ENCODE assay signal across 9 cellular contexts in genomic region chr19:6062274-6062673, GRCh38. TPM values are rescaled to one million over a fixed set of nuclear protein-coding genes. Genes with fewer than 3 reads are reported as not detected.
DNase-seq lines count a peak whose midpoint lies in the region; ATAC-seq and TF ChIP-seq lines count a peak whose summit lies in the region.
"Had no signal": no experiment of that assay in that cellular context is flagged by ENCODE, and none has a peak within 500 bp of the region (broad histone marks: within the 10 kb centered on the region; RNA-seq: fewer than 3 reads in every experiment).

No MANE protein-coding gene starts in this region.

- H3K9me3 ChIP-seq in gastrocnemius medialis (no peaks in the 10 kb centered on the region), SJCRH30 (replicated peaks) (no peaks in the 10 kb centered on the region)

- peak; percentile 89 to 93 for DNase-seq in HL-60 (ENCODE audit: low read depth in 1 of 2, low spot score in 1 of 2)
- peak; percentile 77 for DNase-seq in activated CD8-positive, alpha-beta memory T cell treated with anti-CD3 and anti-CD28 coated beads for 24 hours
- peak; percentile 40 for DNase-seq in fibroblast of pulmonary artery (ENCODE audit: low read depth)
- no peak for DNase-seq in gastrocnemius medialis
- DNase-seq in OCI-M1 (lab: John Stamatoyannopoulos, UW) = no peak
- no peak for DNase-seq in SJCRH30
- DNase-seq in NCI-H510A treated with DMSO at 0.1 percent for 48 hours (lab: John Stamatoyannopoulos, UW) = no peak
- no peak for DNase-seq in HUDEP-2 (lab: John Stamatoyannopoulos, UW; ENCODE audit: unreplicated experiment in 76 of 76)
- DNase-seq: brain microvascular endothelial cell had no signal

- H3K4me3 ChIP-seq in HL-60 (replicated peaks; ENCODE audit: insufficient read depth, low read length) (no peak overlapping the region), fibroblast of pulmonary artery (replicated peaks; ENCODE audit: low read depth, low read length) (no peak overlapping the region), gastrocnemius medialis (no peak overlapping the region), SJCRH30 (no peak overlapping the region)

- no peak for ATAC-seq in gastrocnemius medialis

- H3K27me3 ChIP-seq in HL-60 (ENCODE audit: insufficient read depth, poor library complexity, severe bottlenecking) = no peaks in the 10 kb centered on the region
- peaks cover 0 to 3% (median 0%) of the 10 kb centered on the region in 3 donors for H3K27me3 ChIP-seq in gastrocnemius medialis
- no peaks in the 10 kb centered on the region for H3K27me3 ChIP-seq in SJCRH30
- H3K27me3 ChIP-seq: brain microvascular endothelial cell had no signal

- intact Hi-C loops in gastrocnemius medialis (cut with DNase I; ENCODE audit: low total_unique reads) = no loop called here

- peak in 1 of 2 donors; percentile 13 for TF ChIP-seq POLR2A in gastrocnemius medialis (IDR thresholded peaks at IDR 0.05)

- H3K36me3 ChIP-seq in gastrocnemius medialis = no peaks in the 10 kb centered on the region
- H3K36me3 ChIP-seq in SJCRH30 = no peaks in the 10 kb centered on the region
- H3K36me3 ChIP-seq: brain microvascular endothelial cell had no signal

- H3K27ac ChIP-seq in HL-60 (replicated peaks) = peak overlapping the region; percentile 58
- H3K27ac ChIP-seq in gastrocnemius medialis = peak overlapping the region; percentile 36 to 51 (median 43)
- no peak overlapping the region for H3K27ac ChIP-seq in SJCRH30
- H3K27ac ChIP-seq: brain microvascular endothelial cell had no signal

- peaks cover 32 to 40% of the 10 kb centered on the region in 2 donors for H3K4me1 ChIP-seq in gastrocnemius medialis
- 0 out of 2 replicates have a peak, but pooled peaks cover 3% of the 10 kb centered on the region for H3K4me1 ChIP-seq in SJCRH30

- no peak for TF ChIP-seq CTCF in HL-60 (IDR thresholded peaks at IDR 0.05; ENCODE audit: insufficient read depth, low read length)
- TF ChIP-seq CTCF in fibroblast of pulmonary artery (IDR thresholded peaks at IDR 0.05; ENCODE audit: low read length, missing control alignments) = no peak
- no peak for TF ChIP-seq CTCF in gastrocnemius medialis (IDR thresholded peaks at IDR 0.05 in 4 of 5, conservative IDR thresholded peaks at IDR 0.05 in 1 of 5)

- in situ Hi-C loops in gastrocnemius medialis (cut with MboI; ENCODE audit: low sequenced_read_pairs in 4 of 4) = no loop called here

RNA-seq across cellular contexts. Expression of gene RFX2, which starts 48.0 kb away (rescaled TPM):
- 10 to 100 TPM in 1 of 4 donors, 1 to 10 TPM in 2, under 1 TPM in 1; 0.31 to 10.5 (median 2.2) TPM for total RNA-seq in gastrocnemius medialis
- total RNA-seq in SJCRH30 (2014; rRNA removed; shearing (Covaris generic)) = 5.7 and 6.0 TPM in 2 replicates

Comparison
In these comparisons a context has a peak if more than half of its experiments do, and no peak if none do; other contexts are left out.
1. DNase-seq: peak in HL-60 (2 of 2), activated CD8-positive, alpha-beta memory T cell treated with anti-CD3 and anti-CD28 coated beads for 24 hours (single experiment) and fibroblast of pulmonary artery (single experiment); none in gastrocnemius medialis (0 of 2), OCI-M1 (single experiment), SJCRH30 (0 of 2), NCI-H510A treated with DMSO at 0.1 percent for 48 hours (single experiment) and HUDEP-2 (0 of 76).